Comparison of ENCODE assay signal across 8 cellular contexts in the genomic region with DNA sequence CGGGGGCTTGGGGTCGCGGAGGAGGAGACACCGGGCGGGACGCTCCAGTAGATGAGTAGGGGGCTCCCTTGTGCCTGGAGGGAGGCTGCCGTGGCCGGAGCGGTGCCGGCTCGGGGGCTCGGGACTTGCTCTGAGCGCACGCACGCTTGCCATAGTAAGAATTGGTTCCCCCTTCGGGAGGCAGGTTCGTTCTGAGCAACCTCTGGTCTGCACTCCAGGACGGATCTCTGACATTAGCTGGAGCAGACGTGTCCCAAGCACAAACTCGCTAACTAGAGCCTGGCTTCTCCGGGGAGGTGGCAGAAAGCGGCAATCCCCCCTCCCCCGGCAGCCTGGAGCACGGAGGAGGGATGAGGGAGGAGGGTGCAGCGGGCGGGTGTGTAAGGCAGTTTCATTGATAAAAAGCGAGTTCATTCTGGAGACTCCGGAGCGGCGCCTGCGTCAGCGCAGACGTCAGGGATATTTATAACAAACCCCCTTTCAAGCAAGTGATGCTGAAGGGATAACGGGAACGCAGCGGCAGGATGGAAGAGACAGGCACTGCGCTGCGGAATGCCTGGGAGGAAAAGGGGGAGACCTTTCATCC. TPM values are rescaled to one million over a fixed set of nuclear protein-coding genes. Genes with fewer than 3 reads are reported as not detected.
DNase-seq lines count a peak whose midpoint lies in the region; ATAC-seq, FAIRE-seq and TF ChIP-seq lines count a peak whose summit lies in the region.

No MANE protein-coding gene starts in this region.

- intact Hi-C loops in CD8-positive, alpha-beta T cell (cut with DNase I, micrococcal nuclease), result loop anchor here in 1 of 2 experiments (5.0 kb wide), 1 partner anchor 277 kb away; a partner anchor contains a TSS
- intact Hi-C loops in Right ventricle myocardium superior (cut with DNase I), result no loop called here

- H4K20me1 ChIP-seq in osteoblast (ENCODE audit: insufficient read depth, low read length), result peaks cover 29% of the 10 kb centered on the region

- peaks cover 3% of the 10 kb centered on the region for H3K36me3 ChIP-seq in CD8-positive, alpha-beta T cell (ENCODE audit: insufficient read depth, low read length)
- H3K36me3 ChIP-seq in Peyer's patch, result peaks cover 0 to 28% (median 0%) of the 10 kb centered on the region in 3 donors
- H3K36me3 ChIP-seq in osteoblast (ENCODE audit: insufficient read depth, low read length), result peaks cover 25% of the 10 kb centered on the region

- H3K9me3 Mint-ChIP-seq in CD8-positive, alpha-beta T cell, result no peaks in the 10 kb centered on the region
- H3K9me3 Mint-ChIP-seq in activated naive CD8-positive, alpha-beta T cell treated with anti-CD3 and anti-CD28 coated beads, Interleukin-2, amount 10 ng/mL, durations not matched to agents 7 days and 5 days, result no peaks in the 10 kb centered on the region

- H3K4me3 Mint-ChIP-seq in CD8-positive, alpha-beta T cell, result peak overlapping the region; percentile 97
- H3K4me3 Mint-ChIP-seq in activated naive CD8-positive, alpha-beta T cell treated with anti-CD3 and anti-CD28 coated beads, Interleukin-2, amount 10 ng/mL, durations not matched to agents 7 days and 5 days, result peak overlapping the region; percentile 88

- H3K27me3 ChIP-seq in CD8-positive, alpha-beta T cell (ENCODE audit: insufficient read depth, low read length), result peaks cover 10% of the 10 kb centered on the region
- H3K27me3 ChIP-seq in Peyer's patch (no peaks in the 10 kb centered on the region), osteoblast (ENCODE audit: insufficient read depth, low read length) (no peaks in the 10 kb centered on the region)

- H3K4me3 ChIP-seq in CD8-positive, alpha-beta T cell (ENCODE audit: low read depth, low read length), result peak overlapping the region; percentile 65
- H3K4me3 ChIP-seq in HFF-Myc (replicated peaks; ENCODE audit: low read depth, low read length) (peak overlapping the region; percentile 87), Peyer's patch (peak overlapping the region; percentile 62 to 69 (median 62)), osteoblast (ENCODE audit: insufficient read depth, low read length) (peak overlapping the region; percentile 95)

- DNase-seq in CD8-positive, alpha-beta T cell, result peak in 5 of 7 experiments; percentile 44 to 79 (median 59)
- no peak for DNase-seq in HFF-Myc (ENCODE audit: extremely low read depth, low read depth)
- peak; percentile 72 to 85 (median 75) for DNase-seq in Peyer's patch
- DNase-seq in activated naive CD8-positive, alpha-beta T cell treated with anti-CD3 and anti-CD28 coated beads, Interleukin-2, amount 10 ng/mL, durations not matched to agents 7 days and 5 days, result peak; percentile 66
- peak; percentile 87 for DNase-seq in Right ventricle myocardium superior
- DNase-seq in osteoblast (ENCODE audit: insufficient read length, low spot score, missing footprints), result peak; percentile 92
- no peak for DNase-seq in RCC 7860 (ENCODE audit: low spot score)
- no peak for DNase-seq in OCI-M2 (lab: John Stamatoyannopoulos, UW; ENCODE audit: unreplicated experiment)

- H3K4me1 ChIP-seq in CD8-positive, alpha-beta T cell (ENCODE audit: insufficient read depth, low read length), result peaks cover 50% of the 10 kb centered on the region
- H3K4me1 ChIP-seq in Peyer's patch, result peaks cover 11 to 26% (median 16%) of the 10 kb centered on the region in 4 donors
- peaks cover 28% of the 10 kb centered on the region for H3K4me1 ChIP-seq in osteoblast (ENCODE audit: insufficient read depth, low read length)

- peak; percentile 3 for ATAC-seq in CD8-positive, alpha-beta T cell
- peak; percentile 4 for ATAC-seq in activated naive CD8-positive, alpha-beta T cell treated with anti-CD3 and anti-CD28 coated beads, Interleukin-2, amount 10 ng/mL, durations not matched to agents 7 days and 5 days (ENCODE audit: low read depth)
- ATAC-seq in Right ventricle myocardium superior (ENCODE audit: poor library complexity), result peak; percentile 31

- H3K36me3 Mint-ChIP-seq in CD8-positive, alpha-beta T cell, result peaks cover 29% of the 10 kb centered on the region
- H3K36me3 Mint-ChIP-seq in activated naive CD8-positive, alpha-beta T cell treated with anti-CD3 and anti-CD28 coated beads, Interleukin-2, amount 10 ng/mL, durations not matched to agents 7 days and 5 days, result peaks cover 6% of the 10 kb centered on the region

- CTCF ChIA-PET in CD8-positive, alpha-beta T cell (lab: Charles Lee), result no interaction called here

- peaks cover 17% of the 10 kb centered on the region for H3K27me3 Mint-ChIP-seq in CD8-positive, alpha-beta T cell (ENCODE audit: low read depth)
- H3K27me3 Mint-ChIP-seq in activated naive CD8-positive, alpha-beta T cell treated with anti-CD3 and anti-CD28 coated beads, Interleukin-2, amount 10 ng/mL, durations not matched to agents 7 days and 5 days, result peaks cover 54% of the 10 kb centered on the region

- no peaks in the 10 kb centered on the region for H3K9me3 ChIP-seq in CD8-positive, alpha-beta T cell (ENCODE audit: low read length)
- H3K9me3 ChIP-seq in Peyer's patch (no peaks in the 10 kb centered on the region), osteoblast (ENCODE audit: low read depth, low read length) (no peaks in the 10 kb centered on the region)

- peaks cover 26% of the 10 kb centered on the region for H3K79me2 ChIP-seq in osteoblast (ENCODE audit: insufficient read depth, low read length)

- H3K4me2 ChIP-seq in osteoblast (ENCODE audit: insufficient read depth, low read length), result peak overlapping the region; percentile 99

- no peak for TF ChIP-seq POLR2A in Peyer's patch (IDR thresholded peaks at IDR 0.05)

- peak overlapping the region; percentile 98 for H3K27ac Mint-ChIP-seq in CD8-positive, alpha-beta T cell
- peak overlapping the region; percentile 98 for H3K27ac Mint-ChIP-seq in activated naive CD8-positive, alpha-beta T cell treated with anti-CD3 and anti-CD28 coated beads, Interleukin-2, amount 10 ng/mL, durations not matched to agents 7 days and 5 days

- no peak for FAIRE-seq in RCC 7860 (lab: Jason Lieb, UNC)

- H3K4me1 Mint-ChIP-seq in CD8-positive, alpha-beta T cell (ENCODE audit: low read depth), result peaks cover 40% of the 10 kb centered on the region
- H3K4me1 Mint-ChIP-seq in activated naive CD8-positive, alpha-beta T cell treated with anti-CD3 and anti-CD28 coated beads, Interleukin-2, amount 10 ng/mL, durations not matched to agents 7 days and 5 days, result peaks cover 31% of the 10 kb centered on the region

- no peak overlapping the region for H2AFZ ChIP-seq in osteoblast (ENCODE audit: low read length)

- POLR2A ChIA-PET in CD8-positive, alpha-beta T cell (lab: Charles Lee), result no interaction called here
- POLR2A ChIA-PET in activated naive CD8-positive, alpha-beta T cell treated with anti-CD3 and anti-CD28 coated beads, Interleukin-2, amount 10 ng/mL, durations not matched to agents 7 days and 5 days (lab: Charles Lee), result interaction anchor here (0.8 to 1.7 kb wide), 4 partner anchors 15 to 126 kb away, joined by 4 to 5 read pairs (median 5); no protein-coding TSS in a partner anchor

- no peak for TF ChIP-seq CTCF in CD8-positive, alpha-beta T cell (IDR thresholded peaks at IDR 0.05)
- TF ChIP-seq CTCF in HFF-Myc (IDR thresholded peaks at IDR 0.05; ENCODE audit: low read depth, low read length, missing control alignments), result no peak
- TF ChIP-seq CTCF in Peyer's patch (IDR thresholded peaks at IDR 0.05), result no peak
- TF ChIP-seq CTCF in osteoblast (IDR thresholded peaks at IDR 0.05; ENCODE audit: extremely low read depth, low read depth, low read length), result no peak

- peak overlapping the region; percentile 90 for H3K27ac ChIP-seq in CD8-positive, alpha-beta T cell (ENCODE audit: low read depth, low read length)
- H3K27ac ChIP-seq in Peyer's patch (peak overlapping the region; percentile 77 to 99 (median 92)), osteoblast (ENCODE audit: low read depth, low read length) (peak overlapping the region; percentile 99)

RNA-seq across cellular contexts. Expression of a gene that starts 0.6 kb away (rescaled TPM):
- 1,000 to 10,000 TPM; 1,826 to 1,941 TPM for total RNA-seq in CD8-positive, alpha-beta T cell
- total RNA-seq in Peyer's patch (1,000 to 10,000 TPM in 1 of 4 donors, 100 to 1,000 TPM in 3; 267 to 2,466 (median 503) TPM), Right ventricle myocardium superior (11.9 TPM), osteoblast (42.3 and 63.6 TPM in 2 replicates)
- total RNA-seq in activated naive CD8-positive, alpha-beta T cell treated with anti-CD3 and anti-CD28 coated beads, Interleukin-2, amount 10 ng/mL, durations not matched to agents 7 days and 5 days, result 10 to 100 TPM; 60.3 to 61.7 TPM

Comparison
In these comparisons a context has a peak if more than half of its experiments do, and no peak if none do; other contexts are left out.
1. DNase-seq: peak in CD8-positive, alpha-beta T cell (5 of 7), Peyer's patch (3 of 3), activated naive CD8-positive, alpha-beta T cell treated with anti-CD3 and anti-CD28 coated beads, Interleukin-2, amount 10 ng/mL, durations not matched to agents 7 days and 5 days (single experiment), Right ventricle myocardium superior (single experiment) and osteoblast (single experiment); none in HFF-Myc (single experiment), RCC 7860 (single experiment) and OCI-M2 (single experiment).
2. Peak in every context shown above with its lines, with median percentiles within 50 percentile points of each other: ATAC-seq, H3K27ac ChIP-seq and H3K4me3 ChIP-seq.